ENCODE assay signal across 16 cellular contexts in the genomic region with DNA sequence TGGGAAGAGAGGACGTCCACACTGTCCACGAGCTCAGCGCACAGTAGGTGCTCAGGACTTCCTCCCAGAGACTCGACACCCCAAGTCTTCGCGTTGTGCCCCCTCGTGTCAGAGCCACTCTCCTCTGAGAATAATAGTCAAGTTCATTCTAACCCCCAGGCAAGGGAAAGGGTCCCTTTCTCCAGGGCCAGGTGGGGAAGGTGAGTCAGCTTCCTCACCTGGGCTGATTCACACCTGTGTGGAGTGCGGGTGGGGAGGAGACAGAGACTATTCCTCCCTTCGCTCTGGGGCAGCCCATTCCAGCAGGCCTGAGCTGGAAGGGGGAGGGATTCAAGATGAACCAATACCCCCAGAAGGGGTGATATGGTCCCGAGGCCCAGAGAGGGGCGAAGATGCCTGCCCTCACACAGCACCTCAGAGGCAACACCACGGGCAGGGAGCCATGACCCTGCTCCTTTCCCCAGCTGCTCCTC. TPM values are rescaled to one million over a fixed set of nuclear protein-coding genes. Genes with fewer than 3 reads are reported as not detected.
A peak's percentile ranks its signal among the peaks of the same experiment; 100 is the strongest.
DNase-seq lines count a peak whose midpoint lies in the region; ATAC-seq and TF ChIP-seq lines count a peak whose summit lies in the region.
"Had no signal": no experiment of that assay in that cellular context is flagged by ENCODE, and none has a peak within 500 bp of the region (broad histone marks: within the 10 kb centered on the region; RNA-seq: fewer than 3 reads in every experiment).

No MANE protein-coding gene starts in this region.

- POLR2A ChIA-PET in HEK293 (lab: Yijun Ruan, JAX), result interaction anchor here (1.9 kb wide), 1 partner anchor 29 kb away, joined by 10 read pairs; a partner anchor contains a TSS

- no peak overlapping the region for H3K4me2 ChIP-seq in trophoblast cell (ENCODE audit: low read length)

- H3K23ac ChIP-seq in trophoblast cell (ENCODE audit: low read length), result no peak overlapping the region

- no peaks in the 10 kb centered on the region for H3K9me3 Mint-ChIP-seq in activated T-helper 2 cell treated with anti-CD3 and anti-CD28 coated beads, Interferon-gamma antibody, Interleukin-2, Interleukin-4, amounts not matched to agents 10 μg/mL and 5 μg/mL and 100 μg/mL, durations not matched to agents 14 hours and 24 hours and 36 hours
- H3K9me3 Mint-ChIP-seq: activated T-helper 1 cell treated with anti-CD3 and anti-CD28 coated beads, Interleukin-12 subunit alpha, Interleukin-12 subunit beta, Interleukin-2, Interleukin-4 antibody, amounts not matched to agents 30 ng/mL and 10 ng/mL and 1 ng/mL, durations not matched to agents 14 hours and 24 hours and 36 hours; stimulated activated naive CD8-positive, alpha-beta T cell treated with anti-CD3 and anti-CD28 coated beads, Interleukin-15, amount 100 ng/mL, for 72 hours had no signal

- no peak overlapping the region for H4K12ac ChIP-seq in trophoblast cell (ENCODE audit: low read depth, low read length)

- H2AK5ac ChIP-seq in trophoblast cell (ENCODE audit: low read length), result peak overlapping the region; percentile 27

- peaks cover 30% of the 10 kb centered on the region for H3K79me1 ChIP-seq in trophoblast cell (ENCODE audit: low read length)

- no peak overlapping the region for H4K91ac ChIP-seq in trophoblast cell (ENCODE audit: low read depth, low read length)

- 0 out of 2 replicates have a peak, but pooled peaks cover 4% of the 10 kb centered on the region for H3K4me1 ChIP-seq in HEK293 (ENCODE audit: control insufficient read depth, insufficient read depth, low read length)
- peaks cover 47% of the 10 kb centered on the region for H3K4me1 ChIP-seq in SJSA1 (replicated peaks)
- H3K4me1 ChIP-seq in foreskin keratinocyte, result peaks cover 31% of the 10 kb centered on the region
- peaks cover 52% of the 10 kb centered on the region in 2 experiments for H3K4me1 ChIP-seq in trophoblast cell (ENCODE audit: control insufficient read depth in 1 of 2, insufficient read depth in 2 of 2, low read length in 2 of 2)

- no peak overlapping the region for H2BK5ac ChIP-seq in trophoblast cell (ENCODE audit: low read depth, low read length, poor library complexity)

- intact Hi-C loops in activated T-helper 2 cell treated with anti-CD3 and anti-CD28 coated beads, Interferon-gamma antibody, Interleukin-2, Interleukin-4, amounts not matched to agents 10 μg/mL and 5 μg/mL and 100 μg/mL, durations not matched to agents 14 hours and 24 hours and 36 hours (cut with micrococcal nuclease), result no loop called here

- peak overlapping the region; percentile 8 for H4K8ac ChIP-seq in trophoblast cell (ENCODE audit: low read depth, low read length)

- no CpG with 5 or more reads among the region's 12 CpGs for WGBS in trophoblast cell (ENCODE audit: extremely low coverage, insufficient coverage, insufficient read length)

- H2BK120ac ChIP-seq in trophoblast cell (ENCODE audit: insufficient read depth, low read length, poor library complexity), result no peak overlapping the region

- H3K18ac ChIP-seq in trophoblast cell (ENCODE audit: low read length), result no peak overlapping the region

- H3K4ac ChIP-seq in trophoblast cell (ENCODE audit: low read depth, low read length), result no peak overlapping the region

- no peak overlapping the region for H3K4me3 ChIP-seq in HEK293 (ENCODE audit: low read depth, low read length)
- no peak overlapping the region for H3K4me3 ChIP-seq in SJSA1
- no peak overlapping the region for H3K4me3 ChIP-seq in trophoblast cell (ENCODE audit: low read depth, low read length)
- H3K4me3 ChIP-seq: cardiac muscle cell had no signal

- H3K4me1 Mint-ChIP-seq in activated T-helper 2 cell treated with anti-CD3 and anti-CD28 coated beads, Interferon-gamma antibody, Interleukin-2, Interleukin-4, amounts not matched to agents 10 μg/mL and 5 μg/mL and 100 μg/mL, durations not matched to agents 14 hours and 24 hours and 36 hours (ENCODE audit: low read depth), result no peaks in the 10 kb centered on the region

- H3K36me3 ChIP-seq in HEK293 (ENCODE audit: control insufficient read depth in 2 of 2, insufficient read depth in 1 of 2, low read length in 2 of 2) (no peaks in the 10 kb centered on the region), SJSA1 (no peaks in the 10 kb centered on the region), trophoblast cell (ENCODE audit: control insufficient read depth in 1 of 2, insufficient read depth in 2 of 2, low read length in 2 of 2) (no peaks in the 10 kb centered on the region)
- H3K36me3 ChIP-seq: cardiac muscle cell had no signal

- no peaks in the 10 kb centered on the region for H3K9me3 ChIP-seq in HEK293 (ENCODE audit: control insufficient read depth, insufficient read depth, low read depth, low read length)
- H3K9me3 ChIP-seq in SJSA1 (replicated peaks), result no peaks in the 10 kb centered on the region
- no peaks in the 10 kb centered on the region for H3K9me3 ChIP-seq in trophoblast cell (ENCODE audit: insufficient read depth, low read depth, low read length)

- peaks cover 3% of the 10 kb centered on the region for H3K27me3 Mint-ChIP-seq in activated T-helper 2 cell treated with anti-CD3 and anti-CD28 coated beads, Interferon-gamma antibody, Interleukin-2, Interleukin-4, amounts not matched to agents 10 μg/mL and 5 μg/mL and 100 μg/mL, durations not matched to agents 14 hours and 24 hours and 36 hours (ENCODE audit: low read depth)
- H3K27me3 Mint-ChIP-seq: stimulated activated naive CD8-positive, alpha-beta T cell treated with anti-CD3 and anti-CD28 coated beads, Interleukin-15, amount 100 ng/mL, for 72 hours had no signal

- no peak for DNase-seq in SJSA1 (ENCODE audit: low read depth in 1 of 2, low spot score in 2 of 2)
- peak; percentile 89 to 94 for DNase-seq in foreskin keratinocyte
- DNase-seq in trophoblast cell, result peak; percentile 90 to 93
- DNase-seq in SHP77 treated with DMSO at 0.1 percent for 48 hours (lab: John Stamatoyannopoulos, UW), result no peak
- DNase-seq in NCI-H1105 (lab: John Stamatoyannopoulos, UW), result no peak
- no peak for DNase-seq in MV-4-11 (lab: John Stamatoyannopoulos, UW)
- DNase-seq in activated T-helper 2 cell treated with anti-CD3 and anti-CD28 coated beads, Interferon-gamma antibody, Interleukin-2, Interleukin-4, amounts not matched to agents 10 μg/mL and 5 μg/mL and 100 μg/mL, durations not matched to agents 14 hours and 24 hours and 36 hours (ENCODE audit: low spot score), result no peak
- DNase-seq: GOT3; midbrain; NCI-H1048; NCI-H2081 treated with DMSO at 0.1 percent for 48 hours; NCI-H510A; stimulated activated naive CD8-positive, alpha-beta T cell treated with anti-CD3 and anti-CD28 coated beads, Interleukin-15, amount 100 ng/mL, for 72 hours had no signal

- no peak for TF ChIP-seq CTCF in HEK293 (tag by site-specific recombination; IDR thresholded peaks at IDR 0.05)
- peak; percentile 32 for TF ChIP-seq CTCF in foreskin keratinocyte (conservative IDR thresholded peaks at IDR 0.05)

- no peaks in the 10 kb centered on the region for H3K79me2 ChIP-seq in trophoblast cell (ENCODE audit: control insufficient read depth, insufficient read depth, low read length, poor library complexity)

- no peak overlapping the region for H3K4me3 Mint-ChIP-seq in activated T-helper 2 cell treated with anti-CD3 and anti-CD28 coated beads, Interferon-gamma antibody, Interleukin-2, Interleukin-4, amounts not matched to agents 10 μg/mL and 5 μg/mL and 100 μg/mL, durations not matched to agents 14 hours and 24 hours and 36 hours (ENCODE audit: low read depth)
- H3K4me3 Mint-ChIP-seq: activated T-helper 1 cell treated with anti-CD3 and anti-CD28 coated beads, Interleukin-12 subunit alpha, Interleukin-12 subunit beta, Interleukin-2, Interleukin-4 antibody, amounts not matched to agents 30 ng/mL and 10 ng/mL and 1 ng/mL, durations not matched to agents 14 hours and 24 hours and 36 hours; stimulated activated naive CD8-positive, alpha-beta T cell treated with anti-CD3 and anti-CD28 coated beads, Interleukin-15, amount 100 ng/mL, for 72 hours had no signal

- ATAC-seq in foreskin keratinocyte, result peak; percentile 84
- ATAC-seq: stimulated activated naive CD8-positive, alpha-beta T cell treated with anti-CD3 and anti-CD28 coated beads, Interleukin-15, amount 100 ng/mL, for 72 hours had no signal

- no peak overlapping the region for H3K27ac Mint-ChIP-seq in activated T-helper 2 cell treated with anti-CD3 and anti-CD28 coated beads, Interferon-gamma antibody, Interleukin-2, Interleukin-4, amounts not matched to agents 10 μg/mL and 5 μg/mL and 100 μg/mL, durations not matched to agents 14 hours and 24 hours and 36 hours
- H3K27ac Mint-ChIP-seq: activated T-helper 1 cell treated with anti-CD3 and anti-CD28 coated beads, Interleukin-12 subunit alpha, Interleukin-12 subunit beta, Interleukin-2, Interleukin-4 antibody, amounts not matched to agents 30 ng/mL and 10 ng/mL and 1 ng/mL, durations not matched to agents 14 hours and 24 hours and 36 hours; stimulated activated naive CD8-positive, alpha-beta T cell treated with anti-CD3 and anti-CD28 coated beads, Interleukin-15, amount 100 ng/mL, for 72 hours had no signal

- no peak overlapping the region for H3K27ac ChIP-seq in HEK293 (ENCODE audit: extremely low read depth, low read depth, low read length)
- H3K27ac ChIP-seq in SJSA1, result peak overlapping the region; percentile 85
- H3K27ac ChIP-seq in foreskin keratinocyte, result peak overlapping the region; percentile 76
- H3K27ac ChIP-seq in trophoblast cell (ENCODE audit: low read depth, low read length), result no peak overlapping the region
- H3K27ac ChIP-seq: cardiac muscle cell had no signal

- H3K27me3 ChIP-seq in SJSA1 (replicated peaks), result no peaks in the 10 kb centered on the region
- H3K27me3 ChIP-seq in foreskin keratinocyte, result no peaks in the 10 kb centered on the region
- H3K27me3 ChIP-seq in trophoblast cell (ENCODE audit: insufficient read depth, low read length), result no peaks in the 10 kb centered on the region
- H3K27me3 ChIP-seq: cardiac muscle cell had no signal

- CTCF ChIA-PET in HEK293 (lab: Yijun Ruan, JAX), result interaction anchor here (0.6 to 1.4 kb wide), 4 partner anchors 16 to 174 kb away, joined by 3 to 4 read pairs (median 4); no protein-coding TSS in a partner anchor

- no peaks in the 10 kb centered on the region for H3K36me3 Mint-ChIP-seq in activated T-helper 2 cell treated with anti-CD3 and anti-CD28 coated beads, Interferon-gamma antibody, Interleukin-2, Interleukin-4, amounts not matched to agents 10 μg/mL and 5 μg/mL and 100 μg/mL, durations not matched to agents 14 hours and 24 hours and 36 hours (ENCODE audit: low read depth)

- H2BK12ac ChIP-seq in trophoblast cell (ENCODE audit: low read length), result peak overlapping the region; percentile 17

- no peak overlapping the region for H3K9ac ChIP-seq in trophoblast cell (ENCODE audit: low read length)

- H2AFZ ChIP-seq in trophoblast cell (ENCODE audit: insufficient read depth, low read length, poor library complexity), result no peak overlapping the region

- no peak overlapping the region for H3K14ac ChIP-seq in trophoblast cell (ENCODE audit: low read length)

RNA-seq across cellular contexts. Expression of a gene that starts 29.1 kb away (rescaled TPM):
- total RNA-seq in SJSA1 (2014; rRNA removed; shearing (Covaris generic)), result 1,074 and 1,435 TPM in 2 replicates
- 1,748 and 1,956 TPM in 2 replicates for total RNA-seq in foreskin keratinocyte
- polyA plus RNA-seq in foreskin keratinocyte, result 2,461 and 2,465 TPM in 2 replicates
- 1,456 and 1,519 TPM in 2 replicates for polyA plus RNA-seq in trophoblast cell (2013)
- total RNA-seq in activated T-helper 2 cell treated with anti-CD3 and anti-CD28 coated beads, Interferon-gamma antibody, Interleukin-2, Interleukin-4, amounts not matched to agents 10 μg/mL and 5 μg/mL and 100 μg/mL, durations not matched to agents 14 hours and 24 hours and 36 hours, result 2,214 and 2,255 TPM in 2 replicates

RNA-seq across cellular contexts. Expression of a gene that starts 45.5 kb away (rescaled TPM):
- total RNA-seq in SJSA1 (2014; rRNA removed; shearing (Covaris generic)), result 0.13 TPM in 1 of 2 replicates, not detected in the other
- 10.9 and 12.8 TPM in 2 replicates for total RNA-seq in foreskin keratinocyte
- polyA plus RNA-seq in foreskin keratinocyte, result 9.8 and 12.0 TPM in 2 replicates
- 16.2 and 16.3 TPM in 2 replicates for polyA plus RNA-seq in trophoblast cell (2013)
- total RNA-seq in activated T-helper 2 cell treated with anti-CD3 and anti-CD28 coated beads, Interferon-gamma antibody, Interleukin-2, Interleukin-4, amounts not matched to agents 10 μg/mL and 5 μg/mL and 100 μg/mL, durations not matched to agents 14 hours and 24 hours and 36 hours, result 3.3 and 4.2 TPM in 2 replicates

RNA-seq across cellular contexts. Expression of a gene that starts 59.5 kb away (rescaled TPM):
- total RNA-seq in SJSA1 (2014; rRNA removed; shearing (Covaris generic)), result 8.4 and 18.6 TPM in 2 replicates
- total RNA-seq in foreskin keratinocyte, result 1.1 and 2.1 TPM in 2 replicates
- 3.6 and 5.4 TPM in 2 replicates for polyA plus RNA-seq in foreskin keratinocyte
- polyA plus RNA-seq in trophoblast cell (2013), result 20.4 and 21.0 TPM in 2 replicates
- total RNA-seq in activated T-helper 2 cell treated with anti-CD3 and anti-CD28 coated beads, Interferon-gamma antibody, Interleukin-2, Interleukin-4, amounts not matched to agents 10 μg/mL and 5 μg/mL and 100 μg/mL, durations not matched to agents 14 hours and 24 hours and 36 hours, result not detected in 2 replicates
- total RNA-seq: activated T-helper 1 cell treated with anti-CD3 and anti-CD28 coated beads, Interleukin-12 subunit alpha, Interleukin-12 subunit beta, Interleukin-2, Interleukin-4 antibody, amounts not matched to agents 30 ng/mL and 10 ng/mL and 1 ng/mL, durations not matched to agents 14 hours and 24 hours and 36 hours had no signal

Comparison
In these comparisons a context has a peak if more than half of its experiments do, and no peak if none do; other contexts are left out.
1. H3K27ac ChIP-seq: peak in SJSA1 (single experiment) and foreskin keratinocyte (single experiment); none in HEK293 (single experiment) and trophoblast cell (single experiment).
2. DNase-seq: peak in foreskin keratinocyte (2 of 2) and trophoblast cell (2 of 2); none in SJSA1 (0 of 2), SHP77 treated with DMSO at 0.1 percent for 48 hours (single experiment), NCI-H1105 (single experiment), MV-4-11 (single experiment) and activated T-helper 2 cell treated with anti-CD3 and anti-CD28 coated beads, Interferon-gamma antibody, Interleukin-2, Interleukin-4, amounts not matched to agents 10 μg/mL and 5 μg/mL and 100 μg/mL, durations not matched to agents 14 hours and 24 hours and 36 hours (single experiment).